ENCODE assay signal across 20 cellular contexts in genomic region chr7:29434405-29434804, GRCh38.
A peak's percentile ranks its signal among the peaks of the same experiment; 100 is the strongest.
DNase-seq lines count a peak whose midpoint lies in the region; ATAC-seq and TF ChIP-seq lines count a peak whose summit lies in the region.
"Had no signal": no experiment of that assay in that cellular context is flagged by ENCODE, and none has a peak within 500 bp of the region (broad histone marks: within the 10 kb centered on the region; RNA-seq: fewer than 3 reads in every experiment).

No MANE protein-coding gene starts in this region.

- DNase-seq in left ventricle myocardium superior (no peak), left ventricle myocardium inferior (no peak), NCI-H82 (lab: John Stamatoyannopoulos, UW) (peak; percentile 93), left colon (no peak)
- DNase-seq in activated CD4-positive, alpha-beta T cell treated with anti-CD3 and anti-CD28 coated beads for 36 hours: no peak
- DNase-seq: CD8-positive, alpha-beta T cell; DND-41; H7; IMR-90; Karpas-422; MG63; NCI-H1092; NCI-H1436 treated with DMSO at 0.1 percent for 48 hours; NCI-H2081; NCI-H2171 treated with DMSO at 0.1 percent for 48 hours; NCI-H446 treated with DMSO at 0.1 percent for 48 hours; SHP77 had no signal

- no peaks in the 10 kb centered on the region for H3K27me3 Mint-ChIP-seq in activated CD4-positive, alpha-beta T cell treated with anti-CD3 and anti-CD28 coated beads for 36 hours

- ATAC-seq in left ventricle myocardium superior: peak; percentile 31
- ATAC-seq in left colon: peak; percentile 38
- ATAC-seq in GM19463 (IDR thresholded peaks at IDR 0.05; ENCODE audit: unreplicated experiment): no peak
- no peak for ATAC-seq in activated CD4-positive, alpha-beta T cell treated with anti-CD3 and anti-CD28 coated beads for 36 hours
- ATAC-seq in HG03378 (IDR thresholded peaks at IDR 0.05; ENCODE audit: unreplicated experiment): no peak
- ATAC-seq: CD8-positive, alpha-beta T cell had no signal

- no peaks in the 10 kb centered on the region for H3K36me3 ChIP-seq in left ventricle myocardium inferior
- H3K36me3 ChIP-seq: BLaER1 treated with 17β-estradiol and CSF1 and Interleukin-3, amounts not matched to agents 10 nM and 100 nM; MG63 had no signal

- no peaks in the 10 kb centered on the region for H3K9me3 ChIP-seq in left ventricle myocardium inferior (replicated peaks)
- H3K9me3 ChIP-seq: MG63 had no signal

- H3K4me3 ChIP-seq in left ventricle myocardium inferior: no peak overlapping the region
- H3K4me3 ChIP-seq: BLaER1 treated with 17β-estradiol and CSF1 and Interleukin-3, amounts not matched to agents 10 nM and 100 nM; MG63 had no signal

- H3K27ac ChIP-seq in left ventricle myocardium inferior (replicated peaks): no peak overlapping the region
- H3K27ac ChIP-seq: BLaER1 treated with 17β-estradiol and CSF1 and Interleukin-3, amounts not matched to agents 10 nM and 100 nM had no signal

- no peak for TF ChIP-seq CTCF in left ventricle myocardium inferior (IDR thresholded peaks at IDR 0.05; ENCODE audit: borderline replicate concordance)

- H3K4me1 ChIP-seq in left ventricle myocardium inferior: peaks cover 6% of the 10 kb centered on the region

- H3K27me3 ChIP-seq in left ventricle myocardium inferior (ENCODE audit: low read depth): no peaks in the 10 kb centered on the region
- H3K27me3 ChIP-seq: BLaER1 treated with 17β-estradiol and CSF1 and Interleukin-3, amounts not matched to agents 10 nM and 100 nM had no signal

- no peak overlapping the region for H3K4me3 Mint-ChIP-seq in activated CD4-positive, alpha-beta T cell treated with anti-CD3 and anti-CD28 coated beads for 36 hours
- H3K4me3 Mint-ChIP-seq: CD8-positive, alpha-beta T cell had no signal

- no peaks in the 10 kb centered on the region for H3K9me3 Mint-ChIP-seq in activated CD4-positive, alpha-beta T cell treated with anti-CD3 and anti-CD28 coated beads for 36 hours (ENCODE audit: low read depth)
- H3K9me3 Mint-ChIP-seq: CD8-positive, alpha-beta T cell had no signal

- intact Hi-C loops in left ventricle myocardium superior (cut with micrococcal nuclease) (no loop called here), left ventricle myocardium inferior (cut with micrococcal nuclease) (no loop called here), left colon (cut with DNase I, micrococcal nuclease) (no loop called here)
- intact Hi-C loops in activated CD4-positive, alpha-beta T cell treated with anti-CD3 and anti-CD28 coated beads for 36 hours (cut with DNase I, micrococcal nuclease): no loop called here

- H3K36me3 Mint-ChIP-seq in activated CD4-positive, alpha-beta T cell treated with anti-CD3 and anti-CD28 coated beads for 36 hours (ENCODE audit: low read depth): no peaks in the 10 kb centered on the region
- H3K36me3 Mint-ChIP-seq: CD8-positive, alpha-beta T cell had no signal

- POLR2A ChIA-PET in activated CD4-positive, alpha-beta T cell treated with anti-CD3 and anti-CD28 coated beads for 36 hours (lab: Charles Lee): no interaction called here

- H3K27ac Mint-ChIP-seq in activated CD4-positive, alpha-beta T cell treated with anti-CD3 and anti-CD28 coated beads for 36 hours: no peak overlapping the region
- H3K27ac Mint-ChIP-seq: CD8-positive, alpha-beta T cell had no signal

- no peaks in the 10 kb centered on the region for H3K4me1 Mint-ChIP-seq in activated CD4-positive, alpha-beta T cell treated with anti-CD3 and anti-CD28 coated beads for 36 hours

- CTCF ChIA-PET in activated CD4-positive, alpha-beta T cell treated with anti-CD3 and anti-CD28 coated beads for 36 hours (lab: Charles Lee): no interaction called here

Comparison
In these comparisons a context has a peak if more than half of its experiments do, and no peak if none do; other contexts are left out.
1. ATAC-seq: peak in left ventricle myocardium superior (single experiment) and left colon (single experiment); none in GM19463 (single experiment), activated CD4-positive, alpha-beta T cell treated with anti-CD3 and anti-CD28 coated beads for 36 hours (single experiment) and HG03378 (single experiment).